Comparison of ENCODE assay signal across 8 cellular contexts in genomic region chr1:25588786-25589185, GRCh38. TPM values are rescaled to one million over a fixed set of nuclear protein-coding genes. Genes with fewer than 3 reads are reported as not detected.
A peak's percentile ranks its signal among the peaks of the same experiment; 100 is the strongest.
DNase-seq lines count a peak whose midpoint lies in the region; ATAC-seq, FAIRE-seq and TF ChIP-seq lines count a peak whose summit lies in the region.
"Not testable (repeated sequence)": the region's sequence is repeated elsewhere in the genome, so short reads cannot be mapped to it uniquely, and the experiment has no call there.

No MANE protein-coding gene starts in this region.

- H3K36me3 Mint-ChIP-seq in nephron progenitor cell (ENCODE audit: low read depth), result not testable (repeated sequence)

- in situ Hi-C loops in IMR-90 (cut with MboI; ENCODE audit: low sequenced_read_pairs), result not testable (repeated sequence)

- not testable (repeated sequence) for H2BK15ac ChIP-seq in IMR-90 (ENCODE audit: low read depth, low read length)
- peak overlapping the region; percentile 81; the same call in 1 of the 2 replicates for H2BK15ac ChIP-seq in H1 (ENCODE audit: low read length)

- not testable (repeated sequence) for TF ChIP-seq EP300 in H1 (IDR thresholded peaks at IDR 0.05; ENCODE audit: borderline replicate concordance in 1 of 2, low read depth in 2 of 2, low read length in 2 of 2)

- not testable (repeated sequence) for H3K4ac ChIP-seq in IMR-90 (ENCODE audit: low read depth, low read length); H1 (replicated peaks; ENCODE audit: insufficient read length, low read depth, low read length)

- not testable (repeated sequence) for H2AK5ac ChIP-seq in IMR-90 (ENCODE audit: low read depth, low read length)
- peak overlapping the region; percentile 96; the same call in 1 of the 2 replicates for H2AK5ac ChIP-seq in H1 (ENCODE audit: low read depth, low read length)

- H4K91ac ChIP-seq in IMR-90 (ENCODE audit: insufficient read depth, low read depth, low read length), result peak overlapping the region; percentile 61; the same call in 1 of the 2 replicates
- H4K91ac ChIP-seq in H1 (replicated peaks; ENCODE audit: insufficient read length, low read length), result peak overlapping the region; percentile 45

- not testable (repeated sequence) for H3K9me2 ChIP-seq in hepatocyte (replicated peaks; ENCODE audit: insufficient read depth)

- not testable (repeated sequence) for TF ChIP-seq POLR2A in IMR-90 (IDR thresholded peaks at IDR 0.05; ENCODE audit: low read depth, low read length); H1 (IDR thresholded peaks at IDR 0.05; ENCODE audit: control extremely low read depth in 1 of 2, low read depth in 2 of 2, low read length in 2 of 2); spleen (IDR thresholded peaks at IDR 0.05)

- not testable (repeated sequence) for H3K27me3 ChIP-seq in HUES48 (ENCODE audit: control insufficient read depth, insufficient read depth, low read length); IMR-90 (ENCODE audit: control insufficient read depth, insufficient read depth, low read length); H1 (replicated peaks in 1 of 4; ENCODE audit: control insufficient read depth in 3 of 4, extremely low read depth in 1 of 4, insufficient read depth in 3 of 4, low read length in 3 of 4); hepatocyte; spleen (replicated peaks in 1 of 7)

- not testable (repeated sequence) for H3K56ac ChIP-seq in IMR-90 (ENCODE audit: extremely low read depth, insufficient read depth, low read length); H1 (replicated peaks; ENCODE audit: insufficient read length, low read depth, low read length)

- 100% methylated on average over 1 of the region's 13 CpGs; no CpG with 5 or more reads in 1 of the 2 experiments for WGBS in IMR-90 (ENCODE audit: extremely low coverage in 2 of 2, insufficient read length in 1 of 2), 2 experiments
- WGBS in H1 (ENCODE audit: extremely low coverage in 1 of 2, insufficient coverage in 1 of 2, insufficient read length in 1 of 2, insufficient replicate concordance in 2 of 2, low coverage in 1 of 2, low lambda C conversion rate in 2 of 2, missing lambda C conversion rate in 1 of 2), 2 experiments, result 93% methylated on average over 13 of the region's 13 CpGs; no CpG with 5 or more reads in 1 of the 2 experiments
- WGBS in hepatocyte (ENCODE audit: low lambda C conversion rate, missing lambda C conversion rate), result 96% methylated on average over 13 of the region's 13 CpGs
- 87 to 96% (median 93%) methylated on average over 13 of the region's 13 CpGs for WGBS in spleen, 5 donors

- H3K9me3 Mint-ChIP-seq in nephron progenitor cell, result not testable (repeated sequence)

- POLR2A ChIA-PET in IMR-90 (lab: Charles Lee; ENCODE audit: unreplicated experiment), result not testable (repeated sequence)
- POLR2A ChIA-PET in H1 (lab: Charles Lee; ENCODE audit: partially characterized antibody), result interaction anchor here (1.1 kb wide), 1 partner anchor 116 kb away, joined by 3 read pairs; no protein-coding TSS in a partner anchor

- TF ChIP-seq RAD21 in IMR-90 (IDR thresholded peaks at IDR 0.05; ENCODE audit: low read length); H1 (IDR thresholded peaks at IDR 0.05 in 1 of 2, conservative IDR thresholded peaks at IDR 0.05 in 1 of 2; ENCODE audit: low read depth in 2 of 2, low read length in 2 of 2): not testable (repeated sequence)

- H3K27ac ChIP-seq in HUES48 (ENCODE audit: low read depth, low read length) (peak overlapping the region; percentile 82), VCaP (peak overlapping the region; percentile 87), hepatocyte (peak overlapping the region; percentile 72)
- H3K27ac ChIP-seq in IMR-90 (ENCODE audit: insufficient read depth, low read length); H1 (ENCODE audit: low read depth, low read length); spleen: not testable (repeated sequence)

- intact Hi-C loops in IMR-90 (cut with micrococcal nuclease); spleen (cut with DNase I; ENCODE audit: low total_unique reads): not testable (repeated sequence)

- not testable (repeated sequence) for H3K23me2 ChIP-seq in H1 (ENCODE audit: low read depth, low read length)

- peaks cover 30% of the 10 kb centered on the region for H3K27me3 Mint-ChIP-seq in nephron progenitor cell (ENCODE audit: low read depth, poor library complexity)

- not testable (repeated sequence) for H2BK20ac ChIP-seq in IMR-90 (ENCODE audit: low read depth, low read length)
- H2BK20ac ChIP-seq in H1 (ENCODE audit: low read length), result peak overlapping the region; percentile 90; the same call in 1 of the 2 replicates

- H2BK12ac ChIP-seq in H1 (ENCODE audit: low read depth, low read length), result peak overlapping the region; percentile 75; the same call in 1 of the 2 replicates

- not testable (repeated sequence) for H4K8ac ChIP-seq in IMR-90 (ENCODE audit: low read depth in 2 of 2, low read length in 2 of 2)
- H4K8ac ChIP-seq in H1 (ENCODE audit: extremely low read depth, insufficient read depth, low read length), result peak overlapping the region; percentile 22; the same call in 1 of the 2 replicates

- H3K4me1 ChIP-seq in HUES48 (ENCODE audit: control insufficient read depth, insufficient read depth, low read length) (peaks cover 28% of the 10 kb centered on the region), IMR-90 (ENCODE audit: control insufficient read depth, insufficient read depth, low read length) (peaks cover 11% of the 10 kb centered on the region), H1 (replicated peaks in 1 of 4; ENCODE audit: control insufficient read depth in 3 of 4, insufficient read depth in 4 of 4, low read length in 3 of 4) (peaks cover 0 to 16% (median 10%) of the 10 kb centered on the region in 4 experiments; a peak in 6 of 7 replicates), spleen (peaks cover 0 to 35% (median 10%) of the 10 kb centered on the region in 6 donors)
- not testable (repeated sequence) for H3K4me1 ChIP-seq in hepatocyte (ENCODE audit: insufficient read depth)

- not testable (repeated sequence) for H4K5ac ChIP-seq in IMR-90 (ENCODE audit: low read depth, low read length); H1 (ENCODE audit: insufficient read length, low read depth, low read length)

- BruUV-seq in IMR-90 (replicated peaks; lab: Mats Ljungman, UMichigan), result not testable (repeated sequence)

- peaks cover 33% of the 10 kb centered on the region for H3K4me1 Mint-ChIP-seq in nephron progenitor cell

- not testable (repeated sequence) for H3K18ac ChIP-seq in IMR-90 (ENCODE audit: low read depth, low read length)
- peak overlapping the region; percentile 32 for H3K18ac ChIP-seq in H1 (ENCODE audit: extremely low read depth, low read length)

- not testable (repeated sequence) for H2AK9ac ChIP-seq in IMR-90 (replicated peaks; ENCODE audit: low read depth, low read length, poor library complexity)

- not testable (repeated sequence) for H2BK120ac ChIP-seq in IMR-90 (ENCODE audit: low read depth, low read length); H1 (replicated peaks; ENCODE audit: low read depth, low read length)

- dilution Hi-C loops in IMR-90 (cut with HindIII; ENCODE audit: low sequenced_read_pairs, unreplicated experiment), result not testable (repeated sequence)

- not testable (repeated sequence) for H3K4me2 ChIP-seq in IMR-90 (ENCODE audit: low read depth, low read length); hepatocyte
- H3K4me2 ChIP-seq in H1 (ENCODE audit: insufficient read depth in 1 of 2, low read depth in 2 of 2, low read length in 2 of 2), result peak overlapping the region in 1 of 2 experiments; percentile 62; a peak in 2 of 4 replicates

- H3K23ac ChIP-seq in IMR-90 (ENCODE audit: low read depth, low read length); H1 (ENCODE audit: insufficient read length): not testable (repeated sequence)

- not testable (repeated sequence) for H3K4me3 ChIP-seq in HUES48 (ENCODE audit: low read depth, low read length); IMR-90 (ENCODE audit: insufficient read depth, low read depth, low read length); H1 (ENCODE audit: extremely low read depth in 1 of 4, insufficient read depth in 2 of 4, low read depth in 3 of 4, low read length in 4 of 4); hepatocyte; spleen

- not testable (repeated sequence) for FAIRE-seq in H1 (lab: Jason Lieb, UNC)

- H3K9me1 ChIP-seq in IMR-90 (ENCODE audit: insufficient read depth, low read length), result not testable (repeated sequence)

- DNase-seq in ELF-1 (ENCODE audit: low read depth, low spot score) (peak; percentile 39), spleen (peak; percentile 27)
- DNase-seq in IMR-90; H1 (ENCODE audit: low read depth in 1 of 2, low spot score in 2 of 2); hepatocyte (ENCODE audit: low spot score); nephron progenitor cell: not testable (repeated sequence)

- H3K9ac ChIP-seq in HUES48 (ENCODE audit: low read depth, low read length); IMR-90 (ENCODE audit: low read depth, low read length); H1 (replicated peaks in 1 of 4; ENCODE audit: extremely low read depth in 1 of 4, low read depth in 3 of 4, low read length in 3 of 4): not testable (repeated sequence)

- not testable (repeated sequence) for ATAC-seq in IMR-90 (ENCODE audit: low read depth)

- H3K79me1 ChIP-seq in IMR-90 (ENCODE audit: low read depth in 1 of 2, low read length in 2 of 2); H1 (ENCODE audit: low read depth, low read length): not testable (repeated sequence)

- not testable (repeated sequence) for H3K4me3 Mint-ChIP-seq in nephron progenitor cell

- not testable (repeated sequence) for H3K79me2 ChIP-seq in H1 (ENCODE audit: control insufficient read depth in 1 of 2, insufficient read depth in 2 of 2, low read length in 2 of 2); hepatocyte

- H3K27ac Mint-ChIP-seq in nephron progenitor cell, result peak overlapping the region; percentile 50

- H2AFZ ChIP-seq in IMR-90 (replicated peaks; ENCODE audit: low read length, poor library complexity); H1 (ENCODE audit: low read length); hepatocyte: not testable (repeated sequence)

- H2BK5ac ChIP-seq in IMR-90 (ENCODE audit: low read depth, low read length, poor library complexity, severe bottlenecking), result not testable (repeated sequence)
- peak overlapping the region; percentile 71; the same call in 1 of the 2 replicates for H2BK5ac ChIP-seq in H1 (ENCODE audit: low read depth, low read length)

- CTCF ChIA-PET in IMR-90 (lab: Yijun Ruan, JAX), result not testable (repeated sequence)
- CTCF ChIA-PET in H1 (lab: Charles Lee; ENCODE audit: partially characterized antibody), result interaction anchor here (0.5 to 1.6 kb wide), 5 partner anchors 17 to 970 kb away, joined by 3 to 13 read pairs (median 3); no protein-coding TSS in a partner anchor

- not testable (repeated sequence) for H3K9me3 ChIP-seq in HUES48 (ENCODE audit: control insufficient read depth, insufficient read depth, low read length); IMR-90 (ENCODE audit: control insufficient read depth, insufficient read depth, low read length); H1 (ENCODE audit: insufficient read depth in 2 of 2, low read depth in 1 of 2, low read length in 1 of 2); hepatocyte (ENCODE audit: low read depth); spleen

- TF ChIP-seq CTCF in IMR-90 (conservative IDR thresholded peaks at IDR 0.05; ENCODE audit: low read depth, low read length); VCaP (conservative IDR thresholded peaks at IDR 0.05); H1 (IDR thresholded peaks at IDR 0.05; ENCODE audit: control extremely low read depth in 1 of 3, insufficient read depth in 1 of 3, low read depth in 1 of 3, low read length in 3 of 3); hepatocyte (IDR thresholded peaks at IDR 0.05; ENCODE audit: poor library complexity); nephron progenitor cell (IDR thresholded peaks at IDR 0.05); spleen (IDR thresholded peaks at IDR 0.05 in 8 of 11, conservative IDR thresholded peaks at IDR 0.05 in 3 of 11): not testable (repeated sequence)

- not testable (repeated sequence) for H3K36me3 ChIP-seq in HUES48 (ENCODE audit: control insufficient read depth, insufficient read depth, low read length); IMR-90 (ENCODE audit: control insufficient read depth, insufficient read depth, low read length); H1 (ENCODE audit: control insufficient read depth in 2 of 4, insufficient read depth in 4 of 4, low read length in 3 of 4); hepatocyte (replicated peaks; ENCODE audit: insufficient read depth, low read depth); spleen

- H3K14ac ChIP-seq in IMR-90 (replicated peaks; ENCODE audit: low read depth, low read length); H1 (ENCODE audit: insufficient read length): not testable (repeated sequence)

- H4K20me1 ChIP-seq in IMR-90 (ENCODE audit: insufficient read depth, low read length); H1 (replicated peaks in 1 of 2; ENCODE audit: control insufficient read depth in 1 of 2, insufficient read depth in 2 of 2, low read length in 2 of 2); hepatocyte (ENCODE audit: insufficient read depth, poor library complexity, severe bottlenecking): not testable (repeated sequence)

RNA-seq across cellular contexts. Expression of gene MAN1C1, which starts 27.8 kb away (rescaled TPM):
- total RNA-seq in IMR-90 (2012; rRNA removed) (2.5 and 3.2 TPM in 2 replicates), hepatocyte (19.9 and 20.6 TPM in 2 replicates), spleen (10 to 100 TPM; 25.0 to 54.3 (median 47.2) TPM)
- polyA plus RNA-seq in IMR-90 (2012; rRNA removed) (9.6 and 11.3 TPM in 2 replicates), H1 (2011; rRNA removed) (14.4 and 15.2 TPM in 2 replicates), hepatocyte (24.6 and 29.3 TPM in 2 replicates), spleen (1 to 10 TPM; 4.6 to 7.0 (median 6.9) TPM)
- 9.4 and 14.0 TPM in 2 replicates for polyA plus RNA-seq in IMR-90 (2012; cell fraction: cytosol; rRNA removed)
- polyA plus RNA-seq in IMR-90 (2012; cell fraction: nucleus; rRNA removed; ENCODE audit: low replicate concordance), result 9.7 and 11.2 TPM in 2 replicates
- 7.7 and 7.8 TPM in 2 replicates for total RNA-seq in H1 (2021; fragmentation: NEBNext Ultra II Directional; extraction: Animal tissue kit (Norgen Biotek cat#: 25700))
- 8.9 TPM for polyA plus RNA-seq in H1 (2011; cell fraction: cytosol; rRNA removed)
- polyA plus RNA-seq in H1 (2011; cell fraction: nucleus; rRNA removed), result 14.7 TPM
- polyA plus RNA-seq in H1 (2012, experiment 1 of 2), result 8.3 to 9.9 TPM (median 8.7 TPM) in 4 replicates
- 6.4 TPM for polyA plus RNA-seq in H1 (2012, experiment 2 of 2)
- polyA plus RNA-seq in H1 (2013, experiment 1 of 2), result 5.7 TPM
- 7.0 TPM for polyA plus RNA-seq in H1 (2013, experiment 2 of 2)
- polyA minus RNA-seq in H1 (2011; rRNA and poly(A)+ RNA removed), result 7.1 and 9.0 TPM in 2 replicates
- 4.8 TPM for polyA minus RNA-seq in H1 (2011; cell fraction: cytosol; rRNA and poly(A)+ RNA removed)
- 6.1 TPM for polyA minus RNA-seq in H1 (2011; cell fraction: nucleus; rRNA and poly(A)+ RNA removed)

RNA-seq across cellular contexts. Expression of gene LDLRAP1, which starts 45.4 kb away (rescaled TPM):
- 3.6 and 4.5 TPM in 2 replicates for total RNA-seq in IMR-90 (2012; rRNA removed)
- polyA plus RNA-seq in IMR-90 (2012; rRNA removed), result 13.5 and 14.4 TPM in 2 replicates
- 9.9 and 15.1 TPM in 2 replicates for polyA plus RNA-seq in IMR-90 (2012; cell fraction: cytosol; rRNA removed)
- 19.7 and 24.6 TPM in 2 replicates for polyA plus RNA-seq in IMR-90 (2012; cell fraction: nucleus; rRNA removed; ENCODE audit: low replicate concordance)
- 12.8 and 14.0 TPM in 2 replicates for total RNA-seq in H1 (2021; fragmentation: NEBNext Ultra II Directional; extraction: Animal tissue kit (Norgen Biotek cat#: 25700))
- polyA plus RNA-seq in H1 (2011; rRNA removed), result 13.2 and 16.3 TPM in 2 replicates
- polyA plus RNA-seq in H1 (2011; cell fraction: cytosol; rRNA removed), result 10.4 TPM
- polyA plus RNA-seq in H1 (2011; cell fraction: nucleus; rRNA removed), result 16.7 TPM
- polyA plus RNA-seq in H1 (2012, experiment 1 of 2), result 9.3 to 13.5 TPM (median 11.9 TPM) in 4 replicates
- polyA plus RNA-seq in H1 (2012, experiment 2 of 2), result 13.0 TPM
- 9.4 TPM for polyA plus RNA-seq in H1 (2013, experiment 1 of 2)
- polyA plus RNA-seq in H1 (2013, experiment 2 of 2), result 9.6 TPM
- 9.7 and 11.7 TPM in 2 replicates for polyA minus RNA-seq in H1 (2011; rRNA and poly(A)+ RNA removed)
- 8.3 TPM for polyA minus RNA-seq in H1 (2011; cell fraction: cytosol; rRNA and poly(A)+ RNA removed)
- 9.7 TPM for polyA minus RNA-seq in H1 (2011; cell fraction: nucleus; rRNA and poly(A)+ RNA removed)
- total RNA-seq in hepatocyte, result 17.3 and 20.5 TPM in 2 replicates
- 21.1 and 27.5 TPM in 2 replicates for polyA plus RNA-seq in hepatocyte
- 100 to 1,000 TPM in 1 of 7 donors, 10 to 100 TPM in 6; 62.6 to 105 (median 82.3) TPM for total RNA-seq in spleen
- 10 to 100 TPM; 21.7 to 45.9 (median 28.4) TPM for polyA plus RNA-seq in spleen
